In the genomic region with DNA sequence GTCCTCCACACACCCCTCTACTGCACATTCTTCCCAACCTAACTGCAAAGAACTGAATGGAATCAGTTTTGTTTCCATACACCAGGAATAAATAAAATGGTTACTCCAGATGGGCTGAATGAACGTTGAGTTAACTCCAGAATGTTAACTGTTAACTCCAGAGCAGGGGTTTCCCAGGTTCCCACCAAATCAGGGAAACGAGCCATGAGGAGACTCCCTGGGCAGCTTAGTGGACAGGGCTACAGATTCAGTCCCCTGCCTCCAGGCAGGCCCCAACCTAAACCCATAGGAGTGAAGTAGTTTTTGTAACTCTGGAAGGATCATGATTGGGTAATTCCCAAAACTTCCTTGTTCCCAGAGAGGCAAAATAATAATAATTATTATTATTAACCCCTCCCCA, we compare ENCODE assay signal across 1 cellular context.
TF ChIP-seq lines count a peak whose summit lies in the region.

No MANE protein-coding gene starts in this region.

TF ChIP-seq in IMR-90, 13 proteins besides CTCF, POLR2A, EP300 and RAD21:
- TF ChIP-seq MXI1 (IDR thresholded peaks at IDR 0.05; ENCODE audit: borderline replicate concordance, low read depth, low read length): no peak
- TF ChIP-seq MAZ (IDR thresholded peaks at IDR 0.05; ENCODE audit: borderline replicate concordance, low read depth, low read length): no peak
- no peak for TF ChIP-seq ELK1 (IDR thresholded peaks at IDR 0.05; ENCODE audit: borderline replicate concordance, low read depth, low read length)
- no peak for TF ChIP-seq BHLHE40 (IDR thresholded peaks at IDR 0.05; ENCODE audit: low read depth, low read length)
- TF ChIP-seq NFE2L2 (IDR thresholded peaks at IDR 0.05; ENCODE audit: low read depth, low read length): no peak
- no peak for TF ChIP-seq USF2 (IDR thresholded peaks at IDR 0.05; ENCODE audit: low read depth, low read length)
- TF ChIP-seq RFX5 (IDR thresholded peaks at IDR 0.05; ENCODE audit: low read depth, low read length): no peak
- no peak for TF ChIP-seq FOS (IDR thresholded peaks at IDR 0.05; ENCODE audit: low read depth, low read length)
- no peak for TF ChIP-seq RCOR1 (IDR thresholded peaks at IDR 0.05; ENCODE audit: insufficient replicate concordance, low read length)
- no peak for TF ChIP-seq MAFK (IDR thresholded peaks at IDR 0.05; ENCODE audit: low read depth, low read length)
- TF ChIP-seq CHD1 (IDR thresholded peaks at IDR 0.05; ENCODE audit: low read depth, low read length): no peak
- TF ChIP-seq CEBPB (IDR thresholded peaks at IDR 0.05; ENCODE audit: low read depth, low read length): no peak
- TF ChIP-seq SMC3 (IDR thresholded peaks at IDR 0.05; ENCODE audit: low read depth, low read length): no peak
